In genomic region chr5:59569158-59569557, GRCh38 we compare ENCODE assay signal across 15 cellular contexts.
"Had no signal": no experiment of that assay in that cellular context is flagged by ENCODE, and none has a peak within 500 bp of the region (broad histone marks: within the 10 kb centered on the region; RNA-seq: fewer than 3 reads in every experiment).

No MANE protein-coding gene starts in this region.

- H3K4me1 ChIP-seq: esophagus muscularis mucosa, lower lobe of right lung, prostate gland, tibial nerve had no signal

- H3K36me3 ChIP-seq: cardiac muscle cell, esophagus muscularis mucosa, lower lobe of right lung, prostate gland, tibial nerve had no signal

- H3K27ac ChIP-seq: cardiac muscle cell, esophagus muscularis mucosa, hepatocyte, lower lobe of right lung, prostate gland, skin epidermis, tibial nerve, VCaP had no signal

- H3K27me3 ChIP-seq: cardiac muscle cell, esophagus muscularis mucosa, hepatocyte, tibial nerve had no signal

- H3K9me3 ChIP-seq: esophagus muscularis mucosa, lower lobe of right lung, prostate gland, tibial nerve had no signal

- DNase-seq: activated CD4-positive, alpha-beta T cell treated with anti-CD3 and anti-CD28 coated beads for 1 hour; activated CD4-positive, alpha-beta T cell treated with anti-CD3 and anti-CD28 coated beads, Interleukin-2, amount 50 U/mL, for 4 hours; activated gamma-delta T cell treated with Interleukin-2 at 50 U/mL for 16 hours; effector memory CD4-positive, alpha-beta T cell; islet precursor cell; lower lobe of right lung; nephron progenitor cell; right cardiac atrium had no signal

- H3K4me3 ChIP-seq: cardiac muscle cell, esophagus muscularis mucosa, hepatocyte, lower lobe of right lung, prostate gland, skin epidermis, tibial nerve had no signal
